ENCODE assay signal across 22 cellular contexts in genomic region chr14:23045419-23046357, GRCh38. TPM values are rescaled to one million over a fixed set of nuclear protein-coding genes. Genes with fewer than 3 reads are reported as not detected.
DNase-seq lines count a peak whose midpoint lies in the region; ATAC-seq and TF ChIP-seq lines count a peak whose summit lies in the region.
"Had no signal": no experiment of that assay in that cellular context is flagged by ENCODE, and none has a peak within 500 bp of the region (broad histone marks: within the 10 kb centered on the region; RNA-seq: fewer than 3 reads in every experiment).

No MANE protein-coding gene starts in this region.

- intact Hi-C loops in left lung (cut with DNase I): no loop called here

- H3K4me2 ChIP-seq in BLaER1 treated with 17β-estradiol and CSF1 and Interleukin-3, amounts not matched to agents 10 nM and 100 nM: peak overlapping the region in 10 of 11 experiments; percentile 4 to 75 (median 52); a peak in 18 of 22 replicates

- POLR2A ChIA-PET in WTC11 (lab: Charles Lee): no interaction called here

- H3K4me3 Mint-ChIP-seq in WTC11: no peak overlapping the region
- H3K4me3 Mint-ChIP-seq: activated naive CD4-positive, alpha-beta T cell treated with anti-CD3 and anti-CD28 coated beads for 36 hours; activated T-cell treated with anti-CD3 and anti-CD28 coated beads, Interleukin-2, amount 50 U/mL, for 24 hours; stimulated activated naive B cell treated with anti-CD40 and anti-IgM and Interleukin-4, amounts not matched to agents 10 μg/mL and 1 μg/mL and 100 μg/mL, for 72 hours; T-cell had no signal

- no peaks in the 10 kb centered on the region for H3K27me3 Mint-ChIP-seq in WTC11 (ENCODE audit: low read depth)
- H3K27me3 Mint-ChIP-seq: activated T-cell treated with anti-CD3 and anti-CD28 coated beads, Interleukin-2, amount 50 U/mL, for 24 hours had no signal

- ATAC-seq in WTC11: no peak
- peak; percentile 31 for ATAC-seq in left lung
- ATAC-seq: stimulated activated naive B cell treated with anti-CD40 and anti-IgM and Interleukin-4, amounts not matched to agents 10 μg/mL and 1 μg/mL and 100 μg/mL, for 72 hours; T-cell had no signal

- no peak for TF ChIP-seq CTCF in WTC11 (IDR thresholded peaks at IDR 0.05)
- no peak for TF ChIP-seq CTCF in left lung (IDR thresholded peaks at IDR 0.05)
- no peak for TF ChIP-seq CTCF in brain microvascular endothelial cell (IDR thresholded peaks at IDR 0.05; ENCODE audit: low read depth, low read length, missing control alignments)

- no peak overlapping the region for H3K27ac ChIP-seq in BLaER1 treated with 17β-estradiol and CSF1 and Interleukin-3, amounts not matched to agents 10 nM and 100 nM
- H3K27ac ChIP-seq in left lung (peak overlapping the region; percentile 5 to 44), brain microvascular endothelial cell (no peak overlapping the region)
- H3K27ac ChIP-seq: ascending aorta, C4-2B, RWPE1, tibial nerve, WERI-Rb-1 had no signal

- 0 out of 22 replicates have a peak overlapping the region, but pooled peaks of 1 of the 11 experiments have one; percentile 7 for H3K9ac ChIP-seq in BLaER1 treated with 17β-estradiol and CSF1 and Interleukin-3, amounts not matched to agents 10 nM and 100 nM

- H3K4me1 ChIP-seq in BLaER1 treated with 17β-estradiol and CSF1 and Interleukin-3, amounts not matched to agents 10 nM and 100 nM: peaks cover 0 to 28% (median 16%) of the 10 kb centered on the region in 10 experiments; a peak in 15 of 20 replicates
- H3K4me1 ChIP-seq in left lung: peaks cover 0 to 15% of the 10 kb centered on the region in 2 donors
- H3K4me1 ChIP-seq: ascending aorta, tibial nerve had no signal

- no peaks in the 10 kb centered on the region for H3K27me3 ChIP-seq in BLaER1 treated with 17β-estradiol and CSF1 and Interleukin-3, amounts not matched to agents 10 nM and 100 nM
- H3K27me3 ChIP-seq in left lung (no peaks in the 10 kb centered on the region), brain microvascular endothelial cell (replicated peaks) (no peaks in the 10 kb centered on the region)
- H3K27me3 ChIP-seq: ascending aorta, tibial nerve had no signal

- peaks cover 9% of the 10 kb centered on the region; the same call in 1 of the 2 replicates for H3K4me1 Mint-ChIP-seq in WTC11
- H3K4me1 Mint-ChIP-seq: stimulated activated naive B cell treated with anti-CD40 and anti-IgM and Interleukin-4, amounts not matched to agents 10 μg/mL and 1 μg/mL and 100 μg/mL, for 72 hours; T-cell had no signal

- H3K36me3 Mint-ChIP-seq in WTC11: peaks cover 3% of the 10 kb centered on the region
- H3K36me3 Mint-ChIP-seq: T-cell had no signal

- H3K36me3 ChIP-seq in BLaER1 treated with 17β-estradiol and CSF1 and Interleukin-3, amounts not matched to agents 10 nM and 100 nM: no peaks in the 10 kb centered on the region; a peak in 2 of 22 replicates
- H3K36me3 ChIP-seq in left lung (no peaks in the 10 kb centered on the region), brain microvascular endothelial cell (replicated peaks) (no peaks in the 10 kb centered on the region)
- H3K36me3 ChIP-seq: ascending aorta, tibial nerve had no signal

- CTCF ChIA-PET in WTC11 (lab: Charles Lee): interaction anchor here (1.0 to 4.0 kb wide), 4 partner anchors 12 to 59 kb away, joined by 4 to 25 read pairs (median 10); no protein-coding TSS in a partner anchor

- DNase-seq in WTC11 (ENCODE audit: low spot score): no peak
- no peak for DNase-seq in left lung
- no peak for DNase-seq in SHP77 treated with DMSO at 0.1 percent for 48 hours (lab: John Stamatoyannopoulos, UW)
- no peak for DNase-seq in NK-92 treated with Interleukin-12 subunit alpha and Interleukin-12 subunit beta, amount 100 ng/mL, for 24 hours (lab: John Stamatoyannopoulos, UW)
- DNase-seq in brain microvascular endothelial cell: no peak
- DNase-seq: activated CD4-positive, alpha-beta T cell treated with anti-CD3 and anti-CD28 coated beads, Interleukin-2, amount 50 U/mL, for 48 hours; activated naive CD4-positive, alpha-beta T cell treated with anti-CD3 and anti-CD28 coated beads for 36 hours; activated T-cell treated with anti-CD3 and anti-CD28 coated beads, Interleukin-2, amount 50 U/mL, for 24 hours; foreskin melanocyte; mucosa of descending colon; NCI-H1694; stimulated activated naive B cell treated with anti-CD40 and anti-IgM and Interleukin-4, amounts not matched to agents 10 μg/mL and 1 μg/mL and 100 μg/mL, for 72 hours; T-cell; WERI-Rb-1 had no signal

- no peak overlapping the region for H3K4me3 ChIP-seq in BLaER1 treated with 17β-estradiol and CSF1 and Interleukin-3, amounts not matched to agents 10 nM and 100 nM
- H3K4me3 ChIP-seq in left lung (no peak overlapping the region), brain microvascular endothelial cell (ENCODE audit: low read depth, low read length) (no peak overlapping the region)
- H3K4me3 ChIP-seq: ascending aorta, mucosa of descending colon, tibial nerve had no signal

- in situ Hi-C loops in brain microvascular endothelial cell (cut with HindIII; ENCODE audit: low pct_ligation_motif_present, low sequenced_read_pairs): loop anchor here (10.0 kb wide), 1 partner anchor 61 kb away; the partner anchor contains the start of gene AJUBA

- no peaks in the 10 kb centered on the region for H4K20me1 ChIP-seq in BLaER1 treated with 17β-estradiol and CSF1 and Interleukin-3, amounts not matched to agents 10 nM and 100 nM

- H3K27ac Mint-ChIP-seq in WTC11: 0 out of 2 replicates have a peak overlapping the region, but pooled peaks have one; percentile 3
- H3K27ac Mint-ChIP-seq: activated naive CD4-positive, alpha-beta T cell treated with anti-CD3 and anti-CD28 coated beads for 36 hours; activated T-cell treated with anti-CD3 and anti-CD28 coated beads, Interleukin-2, amount 50 U/mL, for 24 hours; stimulated activated naive B cell treated with anti-CD40 and anti-IgM and Interleukin-4, amounts not matched to agents 10 μg/mL and 1 μg/mL and 100 μg/mL, for 72 hours; T-cell had no signal

- no peaks in the 10 kb centered on the region for H3K9me3 Mint-ChIP-seq in WTC11
- H3K9me3 Mint-ChIP-seq: activated naive CD4-positive, alpha-beta T cell treated with anti-CD3 and anti-CD28 coated beads for 36 hours; activated T-cell treated with anti-CD3 and anti-CD28 coated beads, Interleukin-2, amount 50 U/mL, for 24 hours; stimulated activated naive B cell treated with anti-CD40 and anti-IgM and Interleukin-4, amounts not matched to agents 10 μg/mL and 1 μg/mL and 100 μg/mL, for 72 hours; T-cell had no signal

- no peaks in the 10 kb centered on the region for H3K9me3 ChIP-seq in BLaER1 treated with 17β-estradiol and CSF1 and Interleukin-3, amounts not matched to agents 10 nM and 100 nM (replicated peaks in 1 of 11)
- no peaks in the 10 kb centered on the region for H3K9me3 ChIP-seq in left lung
- H3K9me3 ChIP-seq: ascending aorta, mucosa of descending colon, tibial nerve had no signal

TF ChIP-seq in WTC11, 78 proteins besides CTCF, POLR2A, EP300 and RAD21:
- TF ChIP-seq PREB (CRISPR knock-in tag; IDR thresholded peaks at IDR 0.05; ENCODE audit: borderline replicate concordance): 0 out of 2 replicates have a peak, but pooled peaks have one; percentile 34
- TF ChIP-seq, protein P1, sequence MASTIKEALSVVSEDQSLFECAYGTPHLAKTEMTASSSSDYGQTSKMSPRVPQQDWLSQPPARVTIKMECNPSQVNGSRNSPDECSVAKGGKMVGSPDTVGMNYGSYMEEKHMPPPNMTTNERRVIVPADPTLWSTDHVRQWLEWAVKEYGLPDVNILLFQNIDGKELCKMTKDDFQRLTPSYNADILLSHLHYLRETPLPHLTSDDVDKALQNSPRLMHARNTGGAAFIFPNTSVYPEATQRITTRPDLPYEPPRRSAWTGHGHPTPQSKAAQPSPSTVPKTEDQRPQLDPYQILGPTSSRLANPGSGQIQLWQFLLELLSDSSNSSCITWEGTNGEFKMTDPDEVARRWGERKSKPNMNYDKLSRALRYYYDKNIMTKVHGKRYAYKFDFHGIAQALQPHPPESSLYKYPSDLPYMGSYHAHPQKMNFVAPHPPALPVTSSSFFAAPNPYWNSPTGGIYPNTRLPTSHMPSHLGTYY (CRISPR knock-in tag; IDR thresholded peaks at IDR 0.05): no peak

RNA-seq across cellular contexts. Expression of gene PSMB11, which starts 3.7 kb away (rescaled TPM):
- not detected in 3 replicates for total RNA-seq in WTC11 (2021)
- total RNA-seq in left lung: not detected
- total RNA-seq: A673; activated naive CD4-positive, alpha-beta T cell treated with anti-CD3 and anti-CD28 coated beads for 36 hours; ascending aorta; mucosa of descending colon; NCI-H460; renal cortical epithelial cell; tibial nerve had no signal

RNA-seq across cellular contexts. Expression of gene PSMB5, which starts 11.0 kb away (rescaled TPM):
- total RNA-seq in WTC11 (2021) (200 to 224 TPM (median 203 TPM) in 3 replicates), left lung (100 to 1,000 TPM; 114 to 140 TPM)

RNA-seq across cellular contexts. Expression of gene CDH24, which starts 11.6 kb away (rescaled TPM):
- 17.9 to 18.8 TPM (median 18.8 TPM) in 3 replicates for total RNA-seq in WTC11 (2021)
- 1 to 10 TPM; 6.1 to 9.2 TPM for total RNA-seq in left lung

RNA-seq across cellular contexts. Expression of gene C14orf93, which starts 35.7 kb away (rescaled TPM):
- total RNA-seq in WTC11 (2021) (8.1 to 12.8 TPM (median 11.9 TPM) in 3 replicates), left lung (1 to 10 TPM; 8.3 TPM)

RNA-seq across cellular contexts. Expression of gene ACIN1, which starts 49.2 kb away (rescaled TPM):
- total RNA-seq in WTC11 (2021) (196 to 229 TPM (median 204 TPM) in 3 replicates), left lung (100 to 1,000 TPM; 137 to 159 TPM)

Comparison
In these comparisons a context has a peak if more than half of its experiments do, and no peak if none do; other contexts are left out.
1. H3K27ac ChIP-seq: peak in left lung (2 of 2); none in BLaER1 treated with 17β-estradiol and CSF1 and Interleukin-3, amounts not matched to agents 10 nM and 100 nM (0 of 11) and brain microvascular endothelial cell (single experiment).